1 cellular context compared by ENCODE assay signal in the genomic region with DNA sequence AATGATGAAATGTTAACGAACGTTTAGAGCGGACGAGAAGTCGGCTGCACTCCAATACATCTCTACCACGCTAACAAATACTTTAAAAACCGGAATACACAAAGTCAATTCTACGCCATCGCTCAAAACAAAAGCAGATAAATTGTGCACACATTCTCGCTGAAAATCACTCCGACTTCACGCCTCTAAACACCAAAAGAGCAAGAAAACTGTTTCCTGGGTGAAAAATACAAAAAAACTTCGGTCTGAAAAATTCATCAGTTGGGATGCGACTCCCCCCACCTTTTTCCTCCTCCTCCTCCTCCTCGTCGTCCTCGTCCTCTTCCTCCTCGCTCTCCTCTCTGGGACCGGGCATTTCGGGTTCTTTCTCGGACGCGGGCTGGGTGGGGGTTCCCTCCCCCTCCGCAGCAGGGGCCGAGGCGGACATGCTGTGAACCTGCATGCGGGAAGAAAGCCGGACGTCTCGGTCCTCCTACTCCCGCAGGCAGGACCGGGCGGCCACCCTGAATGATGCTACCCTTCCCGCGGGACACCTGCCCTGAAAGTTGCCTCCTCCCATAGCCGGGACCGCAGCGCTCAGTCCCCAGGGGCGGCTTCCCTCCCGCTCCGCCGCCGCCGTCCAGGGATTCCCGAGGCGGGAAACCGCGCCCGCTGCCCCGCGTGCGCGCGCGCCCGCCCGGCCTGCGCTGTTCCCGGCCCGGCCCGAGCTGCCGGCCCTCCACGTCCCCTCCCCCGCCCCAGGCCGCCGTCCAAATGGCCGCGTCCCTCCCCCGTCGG.
TF ChIP-seq lines count a peak whose summit lies in the region.

No MANE protein-coding gene starts in this region.

TF ChIP-seq in GM23338, 12 proteins besides CTCF, POLR2A, EP300 and RAD21 (continued from another document):
- TF ChIP-seq ZNF462 (CRISPR knock-in tag; IDR thresholded peaks at IDR 0.05), result no peak
- TF ChIP-seq STAT1 (IDR thresholded peaks at IDR 0.05; ENCODE audit: unreplicated experiment), result no peak
